Comparison of ENCODE assay signal across 17 cellular contexts in genomic region chr10:73819025-73819424, GRCh38. TPM values are rescaled to one million over a fixed set of nuclear protein-coding genes. Genes with fewer than 3 reads are reported as not detected.
DNase-seq lines count a peak whose midpoint lies in the region; TF ChIP-seq lines count a peak whose summit lies in the region.
"Had no signal": no experiment of that assay in that cellular context is flagged by ENCODE, and none has a peak within 500 bp of the region (broad histone marks: within the 10 kb centered on the region; RNA-seq: fewer than 3 reads in every experiment).

No MANE protein-coding gene starts in this region.

- H3K27ac Mint-ChIP-seq in activated CD4-positive, alpha-beta memory T cell treated with anti-CD3 and anti-CD28 coated beads for 36 hours, result peak overlapping the region; percentile 18
- no peak overlapping the region for H3K27ac Mint-ChIP-seq in activated CD4-positive, alpha-beta memory T cell treated with anti-CD3 and anti-CD28 coated beads, Interleukin-2, amount 10 ng/mL, durations not matched to agents 7 days and 5 days
- H3K27ac Mint-ChIP-seq in activated T-helper 2 cell treated with anti-CD3 and anti-CD28 coated beads, Interferon-gamma antibody, Interleukin-2, Interleukin-4, amounts not matched to agents 10 μg/mL and 5 μg/mL and 100 μg/mL, durations not matched to agents 14 hours and 24 hours and 36 hours, result peak overlapping the region; percentile 28
- peak overlapping the region; percentile 35 for H3K27ac Mint-ChIP-seq in mesothelial cell of epicardium
- H3K27ac Mint-ChIP-seq: CD8-positive, alpha-beta T cell had no signal

- H3K4me3 ChIP-seq in hepatocyte, result no peak overlapping the region

- 95% methylated on average over 4 of the region's 4 CpGs for WGBS in hepatocyte (ENCODE audit: low lambda C conversion rate, missing lambda C conversion rate)

- H3K9me3 Mint-ChIP-seq in activated CD4-positive, alpha-beta memory T cell treated with anti-CD3 and anti-CD28 coated beads for 36 hours, result no peaks in the 10 kb centered on the region
- H3K9me3 Mint-ChIP-seq in activated CD4-positive, alpha-beta memory T cell treated with anti-CD3 and anti-CD28 coated beads, Interleukin-2, amount 10 ng/mL, durations not matched to agents 7 days and 5 days, result no peaks in the 10 kb centered on the region
- no peaks in the 10 kb centered on the region for H3K9me3 Mint-ChIP-seq in activated T-helper 2 cell treated with anti-CD3 and anti-CD28 coated beads, Interferon-gamma antibody, Interleukin-2, Interleukin-4, amounts not matched to agents 10 μg/mL and 5 μg/mL and 100 μg/mL, durations not matched to agents 14 hours and 24 hours and 36 hours
- H3K9me3 Mint-ChIP-seq in mesothelial cell of epicardium, result no peaks in the 10 kb centered on the region
- H3K9me3 Mint-ChIP-seq: CD8-positive, alpha-beta T cell had no signal

- CTCF ChIA-PET in activated CD4-positive, alpha-beta memory T cell treated with anti-CD3 and anti-CD28 coated beads for 36 hours (lab: Charles Lee), result interaction anchor here (1.3 kb wide), 1 partner anchor 88 kb away, joined by 5 read pairs; no protein-coding TSS in a partner anchor
- CTCF ChIA-PET in activated CD4-positive, alpha-beta memory T cell treated with anti-CD3 and anti-CD28 coated beads, Interleukin-2, amount 10 ng/mL, durations not matched to agents 7 days and 5 days (lab: Charles Lee), result interaction anchor here (1.1 kb wide), 1 partner anchor 60 kb away, joined by 3 read pairs; no protein-coding TSS in a partner anchor

- H3K27ac ChIP-seq in temporal lobe (ENCODE audit: low read depth, low read length) (peak overlapping the region; percentile 45), hepatocyte (no peak overlapping the region)
- H3K27ac ChIP-seq: WERI-Rb-1 had no signal

- no peaks in the 10 kb centered on the region for H3K9me2 ChIP-seq in hepatocyte (replicated peaks; ENCODE audit: insufficient read depth)

- H3K4me1 Mint-ChIP-seq in activated CD4-positive, alpha-beta memory T cell treated with anti-CD3 and anti-CD28 coated beads for 36 hours (ENCODE audit: low read depth), result no peaks in the 10 kb centered on the region
- peaks cover 5% of the 10 kb centered on the region for H3K4me1 Mint-ChIP-seq in activated CD4-positive, alpha-beta memory T cell treated with anti-CD3 and anti-CD28 coated beads, Interleukin-2, amount 10 ng/mL, durations not matched to agents 7 days and 5 days
- H3K4me1 Mint-ChIP-seq in activated T-helper 2 cell treated with anti-CD3 and anti-CD28 coated beads, Interferon-gamma antibody, Interleukin-2, Interleukin-4, amounts not matched to agents 10 μg/mL and 5 μg/mL and 100 μg/mL, durations not matched to agents 14 hours and 24 hours and 36 hours (ENCODE audit: low read depth), result no peaks in the 10 kb centered on the region
- peaks cover 6% of the 10 kb centered on the region for H3K4me1 Mint-ChIP-seq in mesothelial cell of epicardium

- no peaks in the 10 kb centered on the region for H3K27me3 ChIP-seq in hepatocyte

- H3K4me2 ChIP-seq in hepatocyte, result no peak overlapping the region

- no peak overlapping the region for H3K4me3 Mint-ChIP-seq in activated CD4-positive, alpha-beta memory T cell treated with anti-CD3 and anti-CD28 coated beads for 36 hours
- no peak overlapping the region for H3K4me3 Mint-ChIP-seq in activated CD4-positive, alpha-beta memory T cell treated with anti-CD3 and anti-CD28 coated beads, Interleukin-2, amount 10 ng/mL, durations not matched to agents 7 days and 5 days
- no peak overlapping the region for H3K4me3 Mint-ChIP-seq in activated T-helper 2 cell treated with anti-CD3 and anti-CD28 coated beads, Interferon-gamma antibody, Interleukin-2, Interleukin-4, amounts not matched to agents 10 μg/mL and 5 μg/mL and 100 μg/mL, durations not matched to agents 14 hours and 24 hours and 36 hours (ENCODE audit: low read depth)
- H3K4me3 Mint-ChIP-seq in mesothelial cell of epicardium, result no peak overlapping the region
- H3K4me3 Mint-ChIP-seq: CD8-positive, alpha-beta T cell had no signal

- H3K9me3 ChIP-seq in hepatocyte (ENCODE audit: low read depth), result no peaks in the 10 kb centered on the region

- no peak for DNase-seq in activated CD4-positive, alpha-beta memory T cell treated with anti-CD3 and anti-CD28 coated beads for 36 hours
- DNase-seq in activated CD4-positive, alpha-beta memory T cell treated with anti-CD3 and anti-CD28 coated beads, Interleukin-2, amount 10 ng/mL, durations not matched to agents 7 days and 5 days, result no peak
- DNase-seq in activated T-helper 2 cell treated with anti-CD3 and anti-CD28 coated beads, Interferon-gamma antibody, Interleukin-2, Interleukin-4, amounts not matched to agents 10 μg/mL and 5 μg/mL and 100 μg/mL, durations not matched to agents 14 hours and 24 hours and 36 hours (ENCODE audit: low spot score), result no peak
- DNase-seq in mesothelial cell of epicardium (ENCODE audit: low spot score in 2 of 2, unreplicated experiment in 2 of 2) (no peak), inferior parietal cortex (ENCODE audit: extremely low spot score) (no peak), midbrain (lab: John Stamatoyannopoulos, UW) (no peak), hepatocyte (ENCODE audit: low spot score) (no peak)
- DNase-seq: activated gamma-delta T cell; CD8-positive, alpha-beta T cell; cortex of kidney; DMS79 treated with DMSO at 0.1 percent for 48 hours; erythroblast; IMR-90; NCI-H748 treated with DMSO at 0.1 percent for 48 hours; stimulated activated CD4-positive, alpha-beta T cell treated with anti-CD3 and anti-CD28 coated beads, Interleukin-4, amount 100 ng/mL, for 1 hour; WERI-Rb-1 had no signal

- POLR2A ChIA-PET in activated CD4-positive, alpha-beta memory T cell treated with anti-CD3 and anti-CD28 coated beads for 36 hours (lab: Charles Lee), result no interaction called here
- POLR2A ChIA-PET in activated CD4-positive, alpha-beta memory T cell treated with anti-CD3 and anti-CD28 coated beads, Interleukin-2, amount 10 ng/mL, durations not matched to agents 7 days and 5 days (lab: Charles Lee), result interaction anchor here (1.2 to 1.6 kb wide), 2 partner anchors 9 to 37 kb away, joined by 4 to 5 read pairs; partner anchors contain the start of gene CHCHD1

- H3K36me3 ChIP-seq in hepatocyte (replicated peaks; ENCODE audit: insufficient read depth, low read depth), result no peaks in the 10 kb centered on the region

- TF ChIP-seq CTCF in mesothelial cell of epicardium (IDR thresholded peaks at IDR 0.05; ENCODE audit: unreplicated experiment) (no peak), hepatocyte (IDR thresholded peaks at IDR 0.05; ENCODE audit: poor library complexity) (no peak)

- no peaks in the 10 kb centered on the region for H3K79me2 ChIP-seq in hepatocyte

- no peaks in the 10 kb centered on the region for H3K27me3 Mint-ChIP-seq in activated CD4-positive, alpha-beta memory T cell treated with anti-CD3 and anti-CD28 coated beads for 36 hours
- no peaks in the 10 kb centered on the region for H3K27me3 Mint-ChIP-seq in activated CD4-positive, alpha-beta memory T cell treated with anti-CD3 and anti-CD28 coated beads, Interleukin-2, amount 10 ng/mL, durations not matched to agents 7 days and 5 days
- no peaks in the 10 kb centered on the region for H3K27me3 Mint-ChIP-seq in activated T-helper 2 cell treated with anti-CD3 and anti-CD28 coated beads, Interferon-gamma antibody, Interleukin-2, Interleukin-4, amounts not matched to agents 10 μg/mL and 5 μg/mL and 100 μg/mL, durations not matched to agents 14 hours and 24 hours and 36 hours (ENCODE audit: low read depth)
- no peaks in the 10 kb centered on the region for H3K27me3 Mint-ChIP-seq in mesothelial cell of epicardium (ENCODE audit: low read depth)

- no peak overlapping the region for H2AFZ ChIP-seq in hepatocyte

- H3K4me1 ChIP-seq in hepatocyte (ENCODE audit: insufficient read depth), result no peaks in the 10 kb centered on the region

- H4K20me1 ChIP-seq in hepatocyte (ENCODE audit: insufficient read depth, poor library complexity, severe bottlenecking), result no peaks in the 10 kb centered on the region

- intact Hi-C loops in activated CD4-positive, alpha-beta memory T cell treated with anti-CD3 and anti-CD28 coated beads for 36 hours (cut with micrococcal nuclease), result no loop called here
- intact Hi-C loops in activated T-helper 2 cell treated with anti-CD3 and anti-CD28 coated beads, Interferon-gamma antibody, Interleukin-2, Interleukin-4, amounts not matched to agents 10 μg/mL and 5 μg/mL and 100 μg/mL, durations not matched to agents 14 hours and 24 hours and 36 hours (cut with micrococcal nuclease), result no loop called here

- H3K36me3 Mint-ChIP-seq in activated CD4-positive, alpha-beta memory T cell treated with anti-CD3 and anti-CD28 coated beads for 36 hours, result peaks cover 14% of the 10 kb centered on the region
- H3K36me3 Mint-ChIP-seq in activated CD4-positive, alpha-beta memory T cell treated with anti-CD3 and anti-CD28 coated beads, Interleukin-2, amount 10 ng/mL, durations not matched to agents 7 days and 5 days (ENCODE audit: low read depth), result peaks cover 33% of the 10 kb centered on the region
- peaks cover 38% of the 10 kb centered on the region for H3K36me3 Mint-ChIP-seq in activated T-helper 2 cell treated with anti-CD3 and anti-CD28 coated beads, Interferon-gamma antibody, Interleukin-2, Interleukin-4, amounts not matched to agents 10 μg/mL and 5 μg/mL and 100 μg/mL, durations not matched to agents 14 hours and 24 hours and 36 hours (ENCODE audit: low read depth)
- H3K36me3 Mint-ChIP-seq in mesothelial cell of epicardium, result peaks cover 18% of the 10 kb centered on the region

RNA-seq across cellular contexts. Expression of gene NDST2, which starts 7.6 kb away (rescaled TPM):
- total RNA-seq in activated CD4-positive, alpha-beta memory T cell treated with anti-CD3 and anti-CD28 coated beads for 36 hours, result 10 to 100 TPM; 57.5 to 62.1 TPM
- 10 to 100 TPM; 58.3 to 58.4 TPM for total RNA-seq in activated CD4-positive, alpha-beta memory T cell treated with anti-CD3 and anti-CD28 coated beads, Interleukin-2, amount 10 ng/mL, durations not matched to agents 7 days and 5 days
- total RNA-seq in activated T-helper 2 cell treated with anti-CD3 and anti-CD28 coated beads, Interferon-gamma antibody, Interleukin-2, Interleukin-4, amounts not matched to agents 10 μg/mL and 5 μg/mL and 100 μg/mL, durations not matched to agents 14 hours and 24 hours and 36 hours, result 46.5 and 46.9 TPM in 2 replicates
- 37.2 to 40.8 TPM (median 38.7 TPM) in 3 replicates for total RNA-seq in mesothelial cell of epicardium
- total RNA-seq in temporal lobe, result 14.5 TPM
- total RNA-seq in hepatocyte, result 10.7 and 29.9 TPM in 2 replicates
- polyA plus RNA-seq in hepatocyte, result 21.1 and 24.9 TPM in 2 replicates

RNA-seq across cellular contexts. Expression of gene ZSWIM8, which starts 33.6 kb away (rescaled TPM):
- total RNA-seq in activated CD4-positive, alpha-beta memory T cell treated with anti-CD3 and anti-CD28 coated beads for 36 hours, result 10 to 100 TPM; 45.1 to 46.2 TPM
- total RNA-seq in activated CD4-positive, alpha-beta memory T cell treated with anti-CD3 and anti-CD28 coated beads, Interleukin-2, amount 10 ng/mL, durations not matched to agents 7 days and 5 days, result 10 to 100 TPM; 88.0 to 92.2 TPM
- total RNA-seq in activated T-helper 2 cell treated with anti-CD3 and anti-CD28 coated beads, Interferon-gamma antibody, Interleukin-2, Interleukin-4, amounts not matched to agents 10 μg/mL and 5 μg/mL and 100 μg/mL, durations not matched to agents 14 hours and 24 hours and 36 hours, result 50.0 and 55.3 TPM in 2 replicates
- total RNA-seq in mesothelial cell of epicardium (121 to 131 TPM (median 122 TPM) in 3 replicates), temporal lobe (24.8 TPM), hepatocyte (83.7 and 101 TPM in 2 replicates)
- polyA plus RNA-seq in hepatocyte, result 98.5 and 103 TPM in 2 replicates

RNA-seq across cellular contexts. Expression of gene CHCHD1, which starts 37.2 kb away (rescaled TPM):
- total RNA-seq in activated CD4-positive, alpha-beta memory T cell treated with anti-CD3 and anti-CD28 coated beads for 36 hours, result 10 to 100 TPM; 35.3 to 37.6 TPM
- total RNA-seq in activated CD4-positive, alpha-beta memory T cell treated with anti-CD3 and anti-CD28 coated beads, Interleukin-2, amount 10 ng/mL, durations not matched to agents 7 days and 5 days, result 10 to 100 TPM; 31.4 to 34.6 TPM
- 33.0 and 35.2 TPM in 2 replicates for total RNA-seq in activated T-helper 2 cell treated with anti-CD3 and anti-CD28 coated beads, Interferon-gamma antibody, Interleukin-2, Interleukin-4, amounts not matched to agents 10 μg/mL and 5 μg/mL and 100 μg/mL, durations not matched to agents 14 hours and 24 hours and 36 hours
- total RNA-seq in mesothelial cell of epicardium (21.0 to 23.5 TPM (median 23.1 TPM) in 3 replicates), temporal lobe (14.3 TPM), hepatocyte (45.3 and 59.1 TPM in 2 replicates)
- polyA plus RNA-seq in hepatocyte, result 86.1 and 95.2 TPM in 2 replicates

RNA-seq across cellular contexts. Expression of gene CAMK2G, which starts 55.3 kb away (rescaled TPM):
- total RNA-seq in activated CD4-positive, alpha-beta memory T cell treated with anti-CD3 and anti-CD28 coated beads for 36 hours, result 10 to 100 TPM; 20.8 to 21.5 TPM
- 10 to 100 TPM; 46.4 to 48.5 TPM for total RNA-seq in activated CD4-positive, alpha-beta memory T cell treated with anti-CD3 and anti-CD28 coated beads, Interleukin-2, amount 10 ng/mL, durations not matched to agents 7 days and 5 days
- 25.8 and 26.4 TPM in 2 replicates for total RNA-seq in activated T-helper 2 cell treated with anti-CD3 and anti-CD28 coated beads, Interferon-gamma antibody, Interleukin-2, Interleukin-4, amounts not matched to agents 10 μg/mL and 5 μg/mL and 100 μg/mL, durations not matched to agents 14 hours and 24 hours and 36 hours
- total RNA-seq in mesothelial cell of epicardium, result 27.3 to 28.3 TPM (median 27.8 TPM) in 3 replicates
- total RNA-seq in temporal lobe, result 53.8 TPM
- 22.5 and 25.0 TPM in 2 replicates for total RNA-seq in hepatocyte
- 5.2 and 5.9 TPM in 2 replicates for polyA plus RNA-seq in hepatocyte
